10 cellular contexts compared by ENCODE assay signal in the genomic region with DNA sequence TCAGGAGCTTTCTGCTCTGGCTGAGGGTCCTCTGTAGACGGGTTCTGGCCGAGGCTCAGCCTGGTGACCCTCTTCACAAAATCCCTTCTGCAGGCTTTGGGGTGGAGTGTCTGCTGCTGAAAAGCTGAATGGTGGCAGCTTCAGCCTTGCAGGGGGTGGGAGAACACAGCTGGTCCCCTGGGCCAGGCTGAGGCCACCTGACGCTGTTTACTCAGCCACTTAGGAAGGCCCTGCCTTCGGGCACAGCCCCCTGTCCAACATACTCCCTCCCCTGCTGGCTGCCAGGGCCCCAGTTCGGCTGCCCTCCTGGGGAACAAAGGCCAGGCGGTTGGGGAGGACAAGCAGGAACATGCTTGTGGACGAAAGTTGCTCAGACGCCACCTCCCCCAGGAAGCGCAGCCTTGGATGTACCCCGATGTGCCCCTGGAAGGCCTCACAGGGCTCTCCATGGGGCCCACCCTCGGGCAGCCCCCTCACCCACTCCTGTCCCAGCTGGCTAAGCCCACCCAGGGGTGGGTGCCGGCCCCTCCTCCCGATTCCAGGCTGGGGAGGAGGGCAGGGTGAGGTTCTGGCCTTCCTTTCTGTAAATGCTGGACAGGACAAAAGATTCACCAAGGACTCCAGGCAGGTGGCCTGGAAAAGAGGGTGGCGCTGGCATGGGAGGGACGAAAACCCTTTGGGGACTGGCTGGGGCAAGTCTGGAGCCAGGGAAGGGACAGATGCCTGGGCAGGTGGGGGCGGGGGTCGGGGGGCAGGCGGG. TPM values are rescaled to one million over a fixed set of nuclear protein-coding genes. Genes with fewer than 3 reads are reported as not detected.
A peak's percentile ranks its signal among the peaks of the same experiment; 100 is the strongest.
DNase-seq lines count a peak whose midpoint lies in the region; TF ChIP-seq lines count a peak whose summit lies in the region.
"Had no signal": no experiment of that assay in that cellular context is flagged by ENCODE, and none has a peak within 500 bp of the region (broad histone marks: within the 10 kb centered on the region; RNA-seq: fewer than 3 reads in every experiment).

A gene (minus strand): TSS at position 130 of the 760 bp plus-strand sequence. CDS start 271 bp downstream, outside the sequence.

- WGBS in thyroid gland, 2 donors: 71 to 78% methylated on average over 14 to 15 of the region's 18 CpGs

- TF ChIP-seq CTCF in Caco-2 (IDR thresholded peaks at IDR 0.05; ENCODE audit: insufficient read depth in 1 of 2, low read depth in 1 of 2, low read length in 1 of 2, severe bottlenecking in 1 of 2, unreplicated experiment in 1 of 2) (no peak), thyroid gland (IDR thresholded peaks at IDR 0.05) (no peak)

- no peaks in the 10 kb centered on the region for H3K27me3 ChIP-seq in Caco-2 (replicated peaks; ENCODE audit: control insufficient read depth, insufficient read depth, low read length)
- H3K27me3 ChIP-seq in endocrine pancreas (ENCODE audit: control insufficient read depth, insufficient read depth, low read length): no peaks in the 10 kb centered on the region
- H3K27me3 ChIP-seq in thyroid gland: no peaks in the 10 kb centered on the region

- TF ChIP-seq POLR2A in thyroid gland (IDR thresholded peaks at IDR 0.05): no peak

- peak within 1 kb of the TSS; percentile 33 for H3K4me3 Mint-ChIP-seq in Caco-2 (ENCODE audit: unreplicated experiment)
- H3K4me3 Mint-ChIP-seq in activated CD4-positive, alpha-beta T cell treated with anti-CD3 and anti-CD28 coated beads, Interleukin-2, amount 10 ng/mL, durations not matched to agents 7 days and 5 days: no peak within 1 kb of the TSS
- H3K4me3 Mint-ChIP-seq: HFFc6 had no signal

- peaks cover 31% of the 10 kb centered on the region for H3K4me1 ChIP-seq in Caco-2
- no peaks in the 10 kb centered on the region for H3K4me1 ChIP-seq in endocrine pancreas (ENCODE audit: control insufficient read depth, insufficient read depth, low read length)
- peaks cover 0 to 6% of the 10 kb centered on the region in 2 donors for H3K4me1 ChIP-seq in thyroid gland

- intact Hi-C loops in Caco-2 (cut with micrococcal nuclease; ENCODE audit: unreplicated experiment): no loop called here
- intact Hi-C loops in thyroid gland (cut with DNase I): no loop called here

- H3K4me3 ChIP-seq in Caco-2 (ENCODE audit: low read depth, low read length) (no peak within 1 kb of the TSS), endocrine pancreas (ENCODE audit: control insufficient read depth, insufficient read depth, low read length) (no peak within 1 kb of the TSS), thyroid gland (replicated peaks in 1 of 3) (no peak within 1 kb of the TSS)

- BruUV-seq in Caco-2 (replicated peaks; lab: Mats Ljungman, UMichigan): no TSS peak

- POLR2A ChIA-PET in Caco-2 (lab: Charles Lee) (no interaction called here), HEK293T (lab: Yijun Ruan, JAX) (interaction anchor here (1.1 kb wide), 2 partner anchors 14 to 22 kb away, joined by 3 to 5 read pairs; a partner anchor contains a TSS)
- POLR2A ChIA-PET in activated CD4-positive, alpha-beta T cell treated with anti-CD3 and anti-CD28 coated beads, Interleukin-2, amount 10 ng/mL, durations not matched to agents 7 days and 5 days (lab: Charles Lee): no interaction called here

- H3K27ac ChIP-seq in thyroid gland: no peak within 1 kb of the TSS

- DNase-seq in Caco-2 (no peak), NCI-H2171 (lab: John Stamatoyannopoulos, UW) (peak; percentile 60), occipital lobe (lab: John Stamatoyannopoulos, UW) (peak; percentile 72), NCI-H2227 (lab: John Stamatoyannopoulos, UW; ENCODE audit: unreplicated experiment) (no peak), HEK293T (ENCODE audit: extremely low spot score) (no peak), thyroid gland (no peak)
- no peak for DNase-seq in activated CD4-positive, alpha-beta T cell treated with anti-CD3 and anti-CD28 coated beads, Interleukin-2, amount 10 ng/mL, durations not matched to agents 7 days and 5 days
- DNase-seq: EL, HFFc6 had no signal

- CTCF ChIA-PET in Caco-2 (lab: Charles Lee) (no interaction called here), HEK293T (lab: Yijun Ruan, JAX) (no interaction called here)
- CTCF ChIA-PET in activated CD4-positive, alpha-beta T cell treated with anti-CD3 and anti-CD28 coated beads, Interleukin-2, amount 10 ng/mL, durations not matched to agents 7 days and 5 days (lab: Charles Lee): interaction anchor here (0.9 kb wide), 1 partner anchor 19 kb away, joined by 3 read pairs; no protein-coding TSS in a partner anchor

- no peaks in the 10 kb centered on the region for H3K36me3 Mint-ChIP-seq in Caco-2 (ENCODE audit: insufficient read depth, unreplicated experiment)
- no peaks in the 10 kb centered on the region for H3K36me3 Mint-ChIP-seq in activated CD4-positive, alpha-beta T cell treated with anti-CD3 and anti-CD28 coated beads, Interleukin-2, amount 10 ng/mL, durations not matched to agents 7 days and 5 days (ENCODE audit: low read depth)

- H3K9me3 Mint-ChIP-seq in Caco-2 (ENCODE audit: unreplicated experiment): no peaks in the 10 kb centered on the region
- H3K9me3 Mint-ChIP-seq in activated CD4-positive, alpha-beta T cell treated with anti-CD3 and anti-CD28 coated beads, Interleukin-2, amount 10 ng/mL, durations not matched to agents 7 days and 5 days: no peaks in the 10 kb centered on the region
- H3K9me3 Mint-ChIP-seq: HFFc6 had no signal

- no peaks in the 10 kb centered on the region for H3K27me3 Mint-ChIP-seq in Caco-2 (ENCODE audit: insufficient read depth, unreplicated experiment)
- peaks cover 9% of the 10 kb centered on the region for H3K27me3 Mint-ChIP-seq in activated CD4-positive, alpha-beta T cell treated with anti-CD3 and anti-CD28 coated beads, Interleukin-2, amount 10 ng/mL, durations not matched to agents 7 days and 5 days

- H3K9me3 ChIP-seq in Caco-2 (no peaks in the 10 kb centered on the region), endocrine pancreas (ENCODE audit: control insufficient read depth, low read length) (no peaks in the 10 kb centered on the region), thyroid gland (no peaks in the 10 kb centered on the region)

- H3K4me1 Mint-ChIP-seq in Caco-2 (ENCODE audit: low read depth, unreplicated experiment): no peaks in the 10 kb centered on the region
- H3K4me1 Mint-ChIP-seq in activated CD4-positive, alpha-beta T cell treated with anti-CD3 and anti-CD28 coated beads, Interleukin-2, amount 10 ng/mL, durations not matched to agents 7 days and 5 days: peaks cover 15% of the 10 kb centered on the region

- peak within 1 kb of the TSS; percentile 90 for H3K9ac ChIP-seq in endocrine pancreas (ENCODE audit: control insufficient read depth, insufficient read depth, low read length)

- H3K36me3 ChIP-seq in Caco-2 (ENCODE audit: control insufficient read depth, insufficient read depth, low read length) (no peaks in the 10 kb centered on the region), endocrine pancreas (ENCODE audit: control insufficient read depth, insufficient read depth, low read length) (no peaks in the 10 kb centered on the region), thyroid gland (no peaks in the 10 kb centered on the region)

- peak within 1 kb of the TSS; percentile 87 for H3K27ac Mint-ChIP-seq in Caco-2 (ENCODE audit: unreplicated experiment)
- no peak within 1 kb of the TSS for H3K27ac Mint-ChIP-seq in activated CD4-positive, alpha-beta T cell treated with anti-CD3 and anti-CD28 coated beads, Interleukin-2, amount 10 ng/mL, durations not matched to agents 7 days and 5 days
- H3K27ac Mint-ChIP-seq: HFFc6 had no signal

TF ChIP-seq in HEK293T, 16 proteins besides CTCF, POLR2A, EP300 and RAD21:
- TF ChIP-seq FOXM1 (IDR thresholded peaks at IDR 0.05; ENCODE audit: borderline replicate concordance) (no peak), ZNF384 (IDR thresholded peaks at IDR 0.05) (no peak), ARNT (IDR thresholded peaks at IDR 0.05) (no peak), BHLHE40 (IDR thresholded peaks at IDR 0.05; ENCODE audit: borderline replicate concordance) (no peak), LEF1 (IDR thresholded peaks at IDR 0.05; ENCODE audit: borderline replicate concordance) (no peak), L3MBTL2 (conservative IDR thresholded peaks at IDR 0.05) (no peak), TARDBP (IDR thresholded peaks at IDR 0.05) (no peak), SP1 (IDR thresholded peaks at IDR 0.05) (no peak), NFRKB (IDR thresholded peaks at IDR 0.05) (no peak), SUZ12 (IDR thresholded peaks at IDR 0.05) (no peak), FOXK2 (IDR thresholded peaks at IDR 0.05) (no peak)
- TF ChIP-seq, protein P1, sequence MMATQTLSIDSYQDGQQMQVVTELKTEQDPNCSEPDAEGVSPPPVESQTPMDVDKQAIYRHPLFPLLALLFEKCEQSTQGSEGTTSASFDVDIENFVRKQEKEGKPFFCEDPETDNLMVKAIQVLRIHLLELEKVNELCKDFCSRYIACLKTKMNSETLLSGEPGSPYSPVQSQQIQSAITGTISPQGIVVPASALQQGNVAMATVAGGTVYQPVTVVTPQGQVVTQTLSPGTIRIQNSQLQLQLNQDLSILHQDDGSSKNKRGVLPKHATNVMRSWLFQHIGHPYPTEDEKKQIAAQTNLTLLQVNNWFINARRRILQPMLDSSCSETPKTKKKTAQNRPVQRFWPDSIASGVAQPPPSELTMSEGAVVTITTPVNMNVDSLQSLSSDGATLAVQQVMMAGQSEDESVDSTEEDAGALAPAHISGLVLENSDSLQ (IDR thresholded peaks at IDR 0.05): no peak

RNA-seq across cellular contexts. Expression of the gene that starts here (rescaled TPM):
- total RNA-seq in Caco-2 (2022): 1.6 and 3.2 TPM in 2 replicates
- 1.4 TPM for total RNA-seq in occipital lobe
- total RNA-seq in thyroid gland: 1 to 10 TPM; 2.0 to 3.2 (median 2.4) TPM
- total RNA-seq in activated CD4-positive, alpha-beta T cell treated with anti-CD3 and anti-CD28 coated beads, Interleukin-2, amount 10 ng/mL, durations not matched to agents 7 days and 5 days: not detected

Comparison
In these comparisons a context has a peak if more than half of its experiments do, and no peak if none do; other contexts are left out.
1. DNase-seq: peak in NCI-H2171 (single experiment) and occipital lobe (single experiment); none in Caco-2 (0 of 2), NCI-H2227 (single experiment), HEK293T (single experiment), thyroid gland (0 of 2) and activated CD4-positive, alpha-beta T cell treated with anti-CD3 and anti-CD28 coated beads, Interleukin-2, amount 10 ng/mL, durations not matched to agents 7 days and 5 days (single experiment).